In genomic region chr7:35988105-35988504, GRCh38 we compare ENCODE assay signal across 2 cellular contexts.
TF ChIP-seq lines count a peak whose summit lies in the region.

No MANE protein-coding gene starts in this region.

TF ChIP-seq in liver, 16 proteins besides CTCF, POLR2A, EP300 and RAD21 (continued from another document):
- TF ChIP-seq, protein P1, sequence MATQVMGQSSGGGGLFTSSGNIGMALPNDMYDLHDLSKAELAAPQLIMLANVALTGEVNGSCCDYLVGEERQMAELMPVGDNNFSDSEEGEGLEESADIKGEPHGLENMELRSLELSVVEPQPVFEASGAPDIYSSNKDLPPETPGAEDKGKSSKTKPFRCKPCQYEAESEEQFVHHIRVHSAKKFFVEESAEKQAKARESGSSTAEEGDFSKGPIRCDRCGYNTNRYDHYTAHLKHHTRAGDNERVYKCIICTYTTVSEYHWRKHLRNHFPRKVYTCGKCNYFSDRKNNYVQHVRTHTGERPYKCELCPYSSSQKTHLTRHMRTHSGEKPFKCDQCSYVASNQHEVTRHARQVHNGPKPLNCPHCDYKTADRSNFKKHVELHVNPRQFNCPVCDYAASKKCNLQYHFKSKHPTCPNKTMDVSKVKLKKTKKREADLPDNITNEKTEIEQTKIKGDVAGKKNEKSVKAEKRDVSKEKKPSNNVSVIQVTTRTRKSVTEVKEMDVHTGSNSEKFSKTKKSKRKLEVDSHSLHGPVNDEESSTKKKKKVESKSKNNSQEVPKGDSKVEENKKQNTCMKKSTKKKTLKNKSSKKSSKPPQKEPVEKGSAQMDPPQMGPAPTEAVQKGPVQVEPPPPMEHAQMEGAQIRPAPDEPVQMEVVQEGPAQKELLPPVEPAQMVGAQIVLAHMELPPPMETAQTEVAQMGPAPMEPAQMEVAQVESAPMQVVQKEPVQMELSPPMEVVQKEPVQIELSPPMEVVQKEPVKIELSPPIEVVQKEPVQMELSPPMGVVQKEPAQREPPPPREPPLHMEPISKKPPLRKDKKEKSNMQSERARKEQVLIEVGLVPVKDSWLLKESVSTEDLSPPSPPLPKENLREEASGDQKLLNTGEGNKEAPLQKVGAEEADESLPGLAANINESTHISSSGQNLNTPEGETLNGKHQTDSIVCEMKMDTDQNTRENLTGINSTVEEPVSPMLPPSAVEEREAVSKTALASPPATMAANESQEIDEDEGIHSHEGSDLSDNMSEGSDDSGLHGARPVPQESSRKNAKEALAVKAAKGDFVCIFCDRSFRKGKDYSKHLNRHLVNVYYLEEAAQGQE (IDR thresholded peaks at IDR 0.05), result peak; percentile 15
- TF ChIP-seq EGR1 (IDR thresholded peaks at IDR 0.05; ENCODE audit: low read depth in 2 of 2) (no peak), RXRA (IDR thresholded peaks at IDR 0.05) (peak in 1 of 2 donors; percentile 66), ZBTB33 (IDR thresholded peaks at IDR 0.05) (no peak), JUND (IDR thresholded peaks at IDR 0.05) (peak in 1 of 2 donors; percentile 32)

TF ChIP-seq in HepG2, 621 proteins besides CTCF, POLR2A, EP300 and RAD21 (continued from another document):
- TF ChIP-seq BCLAF1 (IDR thresholded peaks at IDR 0.05), result no peak
- TF ChIP-seq, protein P2, sequence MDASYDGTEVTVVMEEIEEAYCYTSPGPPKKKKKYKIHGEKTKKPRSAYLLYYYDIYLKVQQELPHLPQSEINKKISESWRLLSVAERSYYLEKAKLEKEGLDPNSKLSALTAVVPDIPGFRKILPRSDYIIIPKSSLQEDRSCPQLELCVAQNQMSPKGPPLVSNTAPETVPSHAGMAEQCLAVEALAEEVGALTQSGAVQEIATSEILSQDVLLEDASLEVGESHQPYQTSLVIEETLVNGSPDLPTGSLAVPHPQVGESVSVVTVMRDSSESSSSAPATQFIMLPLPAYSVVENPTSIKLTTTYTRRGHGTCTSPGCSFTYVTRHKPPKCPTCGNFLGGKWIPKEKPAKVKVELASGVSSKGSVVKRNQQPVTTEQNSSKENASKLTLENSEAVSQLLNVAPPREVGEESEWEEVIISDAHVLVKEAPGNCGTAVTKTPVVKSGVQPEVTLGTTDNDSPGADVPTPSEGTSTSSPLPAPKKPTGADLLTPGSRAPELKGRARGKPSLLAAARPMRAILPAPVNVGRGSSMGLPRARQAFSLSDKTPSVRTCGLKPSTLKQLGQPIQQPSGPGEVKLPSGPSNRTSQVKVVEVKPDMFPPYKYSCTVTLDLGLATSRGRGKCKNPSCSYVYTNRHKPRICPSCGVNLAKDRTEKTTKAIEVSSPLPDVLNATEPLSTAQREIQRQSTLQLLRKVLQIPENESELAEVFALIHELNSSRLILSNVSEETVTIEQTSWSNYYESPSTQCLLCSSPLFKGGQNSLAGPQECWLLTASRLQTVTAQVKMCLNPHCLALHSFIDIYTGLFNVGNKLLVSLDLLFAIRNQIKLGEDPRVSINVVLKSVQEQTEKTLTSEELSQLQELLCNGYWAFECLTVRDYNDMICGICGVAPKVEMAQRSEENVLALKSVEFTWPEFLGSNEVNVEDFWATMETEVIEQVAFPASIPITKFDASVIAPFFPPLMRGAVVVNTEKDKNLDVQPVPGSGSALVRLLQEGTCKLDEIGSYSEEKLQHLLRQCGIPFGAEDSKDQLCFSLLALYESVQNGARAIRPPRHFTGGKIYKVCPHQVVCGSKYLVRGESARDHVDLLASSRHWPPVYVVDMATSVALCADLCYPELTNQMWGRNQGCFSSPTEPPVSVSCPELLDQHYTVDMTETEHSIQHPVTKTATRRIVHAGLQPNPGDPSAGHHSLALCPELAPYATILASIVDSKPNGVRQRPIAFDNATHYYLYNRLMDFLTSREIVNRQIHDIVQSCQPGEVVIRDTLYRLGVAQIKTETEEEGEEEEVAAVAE (CRISPR knock-in tag; IDR thresholded peaks at IDR 0.05; ENCODE audit: borderline replicate concordance), result no peak
- TF ChIP-seq ZNF451 (CRISPR knock-in tag; IDR thresholded peaks at IDR 0.05), result no peak
- TF ChIP-seq, protein P1 (IDR thresholded peaks at IDR 0.05; ENCODE audit: borderline replicate concordance in 1 of 2, low read depth in 1 of 2, low read length in 2 of 2), result no peak
- TF ChIP-seq GLI4 (CRISPR knock-in tag; IDR thresholded peaks at IDR 0.05; ENCODE audit: borderline replicate concordance), result no peak
- TF ChIP-seq ZNF891 (CRISPR knock-in tag; IDR thresholded peaks at IDR 0.05), result no peak
